Comparison of ENCODE assay signal across 20 cellular contexts in the genomic region with DNA sequence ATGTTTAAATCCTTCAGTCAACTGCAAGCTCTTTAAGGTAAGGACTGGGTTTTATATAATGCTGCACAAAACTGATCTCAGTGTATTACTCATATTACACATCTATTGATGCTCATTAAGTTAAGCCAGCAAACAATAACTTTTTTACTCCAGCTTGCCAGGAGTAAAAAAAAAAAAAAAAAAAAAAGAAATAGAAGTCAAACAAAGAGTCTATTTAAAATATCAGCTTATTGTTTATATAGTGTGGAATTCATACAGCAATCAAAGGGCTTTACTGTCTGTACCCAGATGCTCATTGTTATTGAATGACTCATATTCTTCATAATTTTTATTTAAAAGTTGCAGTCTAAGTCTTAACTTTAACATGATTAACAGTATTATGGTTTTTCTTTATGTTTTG. TPM values are rescaled to one million over a fixed set of nuclear protein-coding genes. Genes with fewer than 3 reads are reported as not detected.
DNase-seq lines count a peak whose midpoint lies in the region; ATAC-seq and TF ChIP-seq lines count a peak whose summit lies in the region.
"Had no signal": no experiment of that assay in that cellular context is flagged by ENCODE, and none has a peak within 500 bp of the region (broad histone marks: within the 10 kb centered on the region; RNA-seq: fewer than 3 reads in every experiment).

No MANE protein-coding gene starts in this region.

- peak; percentile 79 for ATAC-seq in RWPE2 (ENCODE audit: low read depth)
- ATAC-seq in GM21515 (IDR thresholded peaks at IDR 0.05; ENCODE audit: unreplicated experiment): no peak
- ATAC-seq in natural killer cell treated with Interleukin-12 subunit alpha and Interleukin-12 subunit beta and Interleukin-15 and Interleukin-18, amount 100 ng/mL, for 72 hours: no peak
- no peak for ATAC-seq in gastroesophageal sphincter
- ATAC-seq: lower lobe of right lung had no signal

- H3K27ac Mint-ChIP-seq in natural killer cell treated with Interleukin-12 subunit alpha and Interleukin-12 subunit beta and Interleukin-15 and Interleukin-18, amount 100 ng/mL, for 72 hours: no peak overlapping the region
- H3K27ac Mint-ChIP-seq: CD4-positive, CD25-positive, alpha-beta regulatory T cell; dendritic cell treated with granulocyte-macrophage colony-stimulating factor and Interleukin-4, amounts not matched to agents 40 ng/mL and 50 ng/mL, for 4 days; progenitor cell of endocrine pancreas; stimulated activated naive CD8-positive, alpha-beta T cell treated with anti-CD3 and anti-CD28 coated beads, Interleukin-15, Interleukin-2, amounts not matched to agents 100 ng/mL and 50 ng/mL, for 24 hours; type B pancreatic cell had no signal

- TF ChIP-seq EP300 in gastroesophageal sphincter (IDR thresholded peaks at IDR 0.05): no peak

- peaks cover 7% of the 10 kb centered on the region; the same call in 1 of the 2 replicates for H3K36me3 ChIP-seq in RWPE2 (ENCODE audit: low read depth)
- H3K36me3 ChIP-seq in gastroesophageal sphincter: peaks cover 0 to 8% of the 10 kb centered on the region in 2 donors
- no peaks in the 10 kb centered on the region for H3K36me3 ChIP-seq in ascending aorta
- H3K36me3 ChIP-seq: lower lobe of right lung had no signal

- H3K4me1 ChIP-seq in RWPE2 (ENCODE audit: insufficient read depth, poor library complexity, severe bottlenecking) (peaks cover 10% of the 10 kb centered on the region), gastroesophageal sphincter (no peaks in the 10 kb centered on the region), ascending aorta (no peaks in the 10 kb centered on the region)
- H3K4me1 ChIP-seq: lower lobe of right lung had no signal

- DNase-seq in GM03348 (ENCODE audit: low spot score): peak; percentile 44
- no peak for DNase-seq in RWPE2 (ENCODE audit: low spot score)
- DNase-seq in epithelial cell of prostate (ENCODE audit: low read depth, low spot score): peak; percentile 43
- DNase-seq in pulmonary artery endothelial cell (ENCODE audit: low read depth, low spot score): peak; percentile 33
- DNase-seq in natural killer cell treated with Interleukin-12 subunit alpha and Interleukin-12 subunit beta and Interleukin-15 and Interleukin-18, amount 100 ng/mL, for 72 hours (ENCODE audit: low spot score): no peak
- no peak for DNase-seq in ascending aorta (ENCODE audit: low spot score in 2 of 2)
- DNase-seq: activated gamma-delta T cell; anterior cingulate cortex; CD4-positive, CD25-positive, alpha-beta regulatory T cell; lower lobe of right lung; NCI-H1436 treated with DMSO at 0.1 percent for 48 hours; NCI-H226; NK-92 treated with Interleukin-12 subunit alpha and Interleukin-12 subunit beta, amount 100 ng/mL, for 24 hours; Right ventricle myocardium superior had no signal

- H3K27ac ChIP-seq in RWPE2 (ENCODE audit: poor library complexity, severe bottlenecking): peak overlapping the region; percentile 44
- peak overlapping the region; percentile 20 for H3K27ac ChIP-seq in epithelial cell of prostate
- no peak overlapping the region for H3K27ac ChIP-seq in gastroesophageal sphincter
- H3K27ac ChIP-seq in ascending aorta: no peak overlapping the region
- H3K27ac ChIP-seq: lower lobe of right lung had no signal

- TF ChIP-seq POLR2A in gastroesophageal sphincter (IDR thresholded peaks at IDR 0.05): no peak

- H3K9me3 ChIP-seq in RWPE2 (ENCODE audit: severe bottlenecking) (no peaks in the 10 kb centered on the region), gastroesophageal sphincter (peaks cover 0 to 6% (median 0%) of the 10 kb centered on the region in 3 donors), ascending aorta (peaks cover 0 to under 1% of the 10 kb centered on the region in 2 donors)

- no peak overlapping the region for H3K4me3 ChIP-seq in RWPE2 (ENCODE audit: severe bottlenecking)
- no peak overlapping the region for H3K4me3 ChIP-seq in gastroesophageal sphincter
- H3K4me3 ChIP-seq in ascending aorta: no peak overlapping the region
- H3K4me3 ChIP-seq: lower lobe of right lung had no signal

- peaks cover 13% of the 10 kb centered on the region for H3K36me3 Mint-ChIP-seq in natural killer cell treated with Interleukin-12 subunit alpha and Interleukin-12 subunit beta and Interleukin-15 and Interleukin-18, amount 100 ng/mL, for 72 hours

- H3K4me3 Mint-ChIP-seq in natural killer cell treated with Interleukin-12 subunit alpha and Interleukin-12 subunit beta and Interleukin-15 and Interleukin-18, amount 100 ng/mL, for 72 hours: no peak overlapping the region
- H3K4me3 Mint-ChIP-seq: CD4-positive, CD25-positive, alpha-beta regulatory T cell; dendritic cell treated with granulocyte-macrophage colony-stimulating factor and Interleukin-4, amounts not matched to agents 40 ng/mL and 50 ng/mL, for 4 days; stimulated activated naive CD8-positive, alpha-beta T cell treated with anti-CD3 and anti-CD28 coated beads, Interleukin-15, Interleukin-2, amounts not matched to agents 100 ng/mL and 50 ng/mL, for 24 hours; type B pancreatic cell had no signal

- intact Hi-C loops in ascending aorta (cut with DNase I): no loop called here

- H3K27me3 ChIP-seq in RWPE2 (ENCODE audit: insufficient read depth, poor library complexity, severe bottlenecking): no peaks in the 10 kb centered on the region
- H3K27me3 ChIP-seq in gastroesophageal sphincter: no peaks in the 10 kb centered on the region
- no peaks in the 10 kb centered on the region for H3K27me3 ChIP-seq in ascending aorta

- H3K27me3 Mint-ChIP-seq in natural killer cell treated with Interleukin-12 subunit alpha and Interleukin-12 subunit beta and Interleukin-15 and Interleukin-18, amount 100 ng/mL, for 72 hours: no peaks in the 10 kb centered on the region
- H3K27me3 Mint-ChIP-seq: CD4-positive, CD25-positive, alpha-beta regulatory T cell; dendritic cell treated with granulocyte-macrophage colony-stimulating factor and Interleukin-4, amounts not matched to agents 40 ng/mL and 50 ng/mL, for 4 days; progenitor cell of endocrine pancreas; stimulated activated naive CD8-positive, alpha-beta T cell treated with anti-CD3 and anti-CD28 coated beads, Interleukin-15, Interleukin-2, amounts not matched to agents 100 ng/mL and 50 ng/mL, for 24 hours; type B pancreatic cell had no signal

- no peaks in the 10 kb centered on the region for H3K9me3 Mint-ChIP-seq in natural killer cell treated with Interleukin-12 subunit alpha and Interleukin-12 subunit beta and Interleukin-15 and Interleukin-18, amount 100 ng/mL, for 72 hours
- H3K9me3 Mint-ChIP-seq: stimulated activated naive CD8-positive, alpha-beta T cell treated with anti-CD3 and anti-CD28 coated beads, Interleukin-15, Interleukin-2, amounts not matched to agents 100 ng/mL and 50 ng/mL, for 24 hours had no signal

- H3K4me1 Mint-ChIP-seq in natural killer cell treated with Interleukin-12 subunit alpha and Interleukin-12 subunit beta and Interleukin-15 and Interleukin-18, amount 100 ng/mL, for 72 hours (ENCODE audit: low read depth in 2 of 2): no peaks in the 10 kb centered on the region

- TF ChIP-seq CTCF in RWPE2 (IDR thresholded peaks at IDR 0.05; ENCODE audit: poor library complexity, severe bottlenecking): no peak
- no peak for TF ChIP-seq CTCF in gastroesophageal sphincter (IDR thresholded peaks at IDR 0.05)
- no peak for TF ChIP-seq CTCF in ascending aorta (IDR thresholded peaks at IDR 0.05)

RNA-seq across cellular contexts. Expression of a gene that starts 21.8 kb away (rescaled TPM):
- total RNA-seq in pulmonary artery endothelial cell (3.3 and 6.2 TPM in 2 replicates), gastroesophageal sphincter (10 to 100 TPM in 1 of 4 donors, 1 to 10 TPM in 3; 6.5 to 10.3 (median 8.6) TPM), ascending aorta (2.1 TPM)
- 1 to 10 TPM; 4.1 to 5.3 TPM for total RNA-seq in natural killer cell treated with Interleukin-12 subunit alpha and Interleukin-12 subunit beta and Interleukin-15 and Interleukin-18, amount 100 ng/mL, for 72 hours

RNA-seq across cellular contexts. Expression of a gene that starts 47.2 kb away (rescaled TPM):
- total RNA-seq in pulmonary artery endothelial cell (11.1 and 16.8 TPM in 2 replicates), gastroesophageal sphincter (10 to 100 TPM in 2 of 4 donors, 1 to 10 TPM in 2; 7.3 to 14.4 (median 10.2) TPM), ascending aorta (17.5 TPM)
- total RNA-seq in natural killer cell treated with Interleukin-12 subunit alpha and Interleukin-12 subunit beta and Interleukin-15 and Interleukin-18, amount 100 ng/mL, for 72 hours: 10 to 100 TPM; 17.2 to 28.3 TPM

Comparison
In these comparisons a context has a peak if more than half of its experiments do, and no peak if none do; other contexts are left out.
1. DNase-seq: peak in GM03348 (single experiment), epithelial cell of prostate (single experiment) and pulmonary artery endothelial cell (single experiment); none in RWPE2 (single experiment), natural killer cell treated with Interleukin-12 subunit alpha and Interleukin-12 subunit beta and Interleukin-15 and Interleukin-18, amount 100 ng/mL, for 72 hours (single experiment) and ascending aorta (0 of 2).
2. H3K27ac ChIP-seq: peak in RWPE2 (single experiment) and epithelial cell of prostate (single experiment); none in gastroesophageal sphincter (0 of 4) and ascending aorta (0 of 2).